26 cellular contexts compared by ENCODE assay signal in the genomic region with DNA sequence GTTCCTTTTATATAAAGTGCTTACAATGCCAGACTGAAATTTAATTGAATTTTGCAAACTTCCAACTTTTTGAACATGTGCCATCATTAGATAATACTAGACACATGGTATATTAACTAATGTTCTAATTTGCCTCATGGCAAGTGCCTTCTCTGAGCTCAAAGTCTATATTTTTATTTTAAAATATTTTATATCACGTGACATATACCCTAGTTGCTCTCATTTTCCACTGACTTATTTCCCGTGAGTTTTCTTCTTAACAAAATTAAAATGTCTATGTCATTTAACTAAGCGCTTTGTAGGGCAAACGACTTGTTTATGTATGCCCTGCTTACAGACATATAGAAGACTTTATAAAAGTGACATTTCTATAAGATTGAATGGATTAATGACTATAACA.
DNase-seq lines count a peak whose midpoint lies in the region; ATAC-seq, FAIRE-seq and TF ChIP-seq lines count a peak whose summit lies in the region.
"Had no signal": no experiment of that assay in that cellular context is flagged by ENCODE, and none has a peak within 500 bp of the region (broad histone marks: within the 10 kb centered on the region; RNA-seq: fewer than 3 reads in every experiment).

No MANE protein-coding gene starts in this region.

- ATAC-seq in HepG2 (no peak), right lobe of liver (no peak), RWPE2 (ENCODE audit: low read depth) (no peak), K562 (no peak), GM18909 (IDR thresholded peaks at IDR 0.05; ENCODE audit: poor library complexity, unreplicated experiment) (no peak)

- H3K4me3 Mint-ChIP-seq in osteocyte (ENCODE audit: unreplicated experiment) (no peak overlapping the region), HFFc6 (no peak overlapping the region)
- H3K4me3 Mint-ChIP-seq: CD14-positive monocyte; CD4-positive, alpha-beta memory T cell; CD4-positive, CD25-positive, alpha-beta regulatory T cell; CD8-positive, alpha-beta memory T cell had no signal

- no peaks in the 10 kb centered on the region for H3K27me3 Mint-ChIP-seq in osteocyte (ENCODE audit: unreplicated experiment)
- no peaks in the 10 kb centered on the region; the same call in none of the 2 replicates for H3K27me3 Mint-ChIP-seq in HFFc6 (ENCODE audit: insufficient read depth)
- H3K27me3 Mint-ChIP-seq: CD4-positive, alpha-beta memory T cell; CD4-positive, CD25-positive, alpha-beta regulatory T cell; CD8-positive, alpha-beta memory T cell had no signal

- CTCF ChIA-PET in HepG2 (lab: Yijun Ruan, JAX; ENCODE audit: low intra/inter-chr PET ratio, low total read pairs) = no interaction called here
- CTCF ChIA-PET in K562 (lab: Yijun Ruan, JAX; ENCODE audit: low intra/inter-chr PET ratio) = no interaction called here

- TF ChIP-seq RAD21 in HepG2 (CRISPR knock-in tag; IDR thresholded peaks at IDR 0.05) (no peak), K562 (CRISPR knock-in tag; conservative IDR thresholded peaks at IDR 0.05 in 1 of 2, IDR thresholded peaks at IDR 0.05 in 1 of 2) (no peak)

- H3K27me3 ChIP-seq in HepG2 (ENCODE audit: control insufficient read depth in 1 of 2, insufficient read depth in 2 of 2, low read length in 2 of 2) (no peaks in the 10 kb centered on the region), right lobe of liver (no peaks in the 10 kb centered on the region), RWPE2 (ENCODE audit: insufficient read depth, poor library complexity, severe bottlenecking) (no peaks in the 10 kb centered on the region), K562 (ENCODE audit: control insufficient read depth in 2 of 2, insufficient read depth in 2 of 2, low read length in 2 of 2) (no peaks in the 10 kb centered on the region)
- H3K27me3 ChIP-seq: BE2C, BLaER1 had no signal

- H3K36me3 Mint-ChIP-seq in osteocyte (ENCODE audit: unreplicated experiment) (no peaks in the 10 kb centered on the region), HFFc6 (ENCODE audit: low read depth) (no peaks in the 10 kb centered on the region)
- H3K36me3 Mint-ChIP-seq: CD14-positive monocyte; CD4-positive, alpha-beta memory T cell; CD4-positive, CD25-positive, alpha-beta regulatory T cell; CD8-positive, alpha-beta memory T cell had no signal

- H3K4me1 ChIP-seq in HepG2 (ENCODE audit: insufficient read depth, low read length) = no peaks in the 10 kb centered on the region
- no peaks in the 10 kb centered on the region for H3K4me1 ChIP-seq in right lobe of liver
- peaks cover 11% of the 10 kb centered on the region for H3K4me1 ChIP-seq in RWPE2 (ENCODE audit: insufficient read depth, poor library complexity, severe bottlenecking)
- no peaks in the 10 kb centered on the region for H3K4me1 ChIP-seq in K562 (replicated peaks in 1 of 2; ENCODE audit: control insufficient read depth in 2 of 2, insufficient read depth in 2 of 2, low read length in 2 of 2)
- H3K4me1 ChIP-seq: BLaER1 had no signal

- H3K4me1 Mint-ChIP-seq in osteocyte (ENCODE audit: unreplicated experiment) = peaks cover 33% of the 10 kb centered on the region
- no peaks in the 10 kb centered on the region for H3K4me1 Mint-ChIP-seq in HFFc6 (ENCODE audit: low read depth)
- H3K4me1 Mint-ChIP-seq: CD14-positive monocyte; CD4-positive, alpha-beta memory T cell; CD4-positive, CD25-positive, alpha-beta regulatory T cell; CD8-positive, alpha-beta memory T cell had no signal

- H2AFZ ChIP-seq in HepG2 (ENCODE audit: low read length) (no peak overlapping the region), K562 (ENCODE audit: low read depth, low read length) (no peak overlapping the region)

- H3K9ac ChIP-seq in HepG2 (ENCODE audit: insufficient read depth, low read depth, low read length) = no peak overlapping the region
- no peak overlapping the region for H3K9ac ChIP-seq in K562 (ENCODE audit: insufficient read depth in 1 of 2, low read depth in 2 of 2, low read length in 2 of 2)
- H3K9ac ChIP-seq: BLaER1 had no signal

- BruUV-seq in HepG2 (replicated peaks; lab: Mats Ljungman, UMichigan) (no TSS peak), K562 (replicated peaks; lab: Mats Ljungman, UMichigan) (no TSS peak)

- H3K36me3 ChIP-seq in HepG2 (replicated peaks in 1 of 2; ENCODE audit: control insufficient read depth in 1 of 2, insufficient read depth in 2 of 2, low read length in 2 of 2) (no peaks in the 10 kb centered on the region), right lobe of liver (no peaks in the 10 kb centered on the region), RWPE2 (ENCODE audit: low read depth) (no peaks in the 10 kb centered on the region), K562 (ENCODE audit: control insufficient read depth, insufficient read depth, low read length) (no peaks in the 10 kb centered on the region)
- H3K36me3 ChIP-seq: BE2C, BLaER1 had no signal

- H3K9me1 ChIP-seq in K562 (ENCODE audit: control insufficient read depth, insufficient read depth, low read length) = no peaks in the 10 kb centered on the region

- in situ Hi-C loops in HepG2 (cut with HindIII; ENCODE audit: extremely low pct_ligation_motif_present, low pct_unique_long_range_greater_than_20kb) (no loop called here), K562 (cut with MboI) (no loop called here)

- H3K9me3 Mint-ChIP-seq in osteocyte (ENCODE audit: unreplicated experiment) = no peaks in the 10 kb centered on the region
- peaks cover 21% of the 10 kb centered on the region for H3K9me3 Mint-ChIP-seq in HFFc6

- H3K27ac Mint-ChIP-seq in osteocyte (ENCODE audit: unreplicated experiment) = peak overlapping the region; percentile 14
- no peak overlapping the region for H3K27ac Mint-ChIP-seq in HFFc6
- H3K27ac Mint-ChIP-seq: CD14-positive monocyte; CD4-positive, alpha-beta memory T cell; CD4-positive, CD25-positive, alpha-beta regulatory T cell; CD8-positive, alpha-beta memory T cell had no signal

- H4K20me1 ChIP-seq in HepG2 (ENCODE audit: insufficient read depth, low read length) = no peaks in the 10 kb centered on the region
- no peaks in the 10 kb centered on the region for H4K20me1 ChIP-seq in K562 (replicated peaks; ENCODE audit: control insufficient read depth, insufficient read depth, low read length)
- H4K20me1 ChIP-seq: BLaER1 had no signal

- H3K27ac ChIP-seq in HepG2 (ENCODE audit: extremely low read length, insufficient read depth, low read length) = no peak overlapping the region
- no peak overlapping the region for H3K27ac ChIP-seq in right lobe of liver
- peak overlapping the region; percentile 15 for H3K27ac ChIP-seq in RWPE2 (ENCODE audit: poor library complexity, severe bottlenecking)
- no peak overlapping the region for H3K27ac ChIP-seq in K562 (ENCODE audit: extremely low read depth, low read depth, low read length)
- H3K27ac ChIP-seq: BLaER1 had no signal

- DNase-seq in HepG2 (ENCODE audit: low spot score) (no peak), right lobe of liver (no peak), RWPE2 (ENCODE audit: low spot score) (no peak), K562 (ENCODE audit: extremely low read depth in 1 of 4, low spot score in 3 of 4) (no peak), osteocyte (ENCODE audit: extremely low spot score, unreplicated experiment) (no peak), HFFc6 (no peak), NCI-H226 (no peak)
- DNase-seq: 8988T; ACHN; BE2C; C1 segment of cervical spinal cord; CD4-positive, alpha-beta memory T cell; CD4-positive, CD25-positive, alpha-beta regulatory T cell; CD8-positive, alpha-beta memory T cell; COR-L47; DMS79 treated with DMSO at 0.1 percent for 48 hours; GF-D8 had no signal

- intact Hi-C loops in HepG2 (cut with micrococcal nuclease; ENCODE audit: unreplicated experiment) (no loop called here), right lobe of liver (cut with DNase I) (no loop called here), K562 (cut with micrococcal nuclease) (no loop called here)

- peaks cover 30% of the 10 kb centered on the region for H3K9me3 ChIP-seq in HepG2 (ENCODE audit: low read length)
- H3K9me3 ChIP-seq in right lobe of liver = no peaks in the 10 kb centered on the region
- H3K9me3 ChIP-seq in RWPE2 (ENCODE audit: severe bottlenecking) = no peaks in the 10 kb centered on the region
- H3K9me3 ChIP-seq in K562 (replicated peaks; ENCODE audit: control insufficient read depth, insufficient read depth, low read depth, low read length) = no peaks in the 10 kb centered on the region
- H3K9me3 ChIP-seq: BE2C, BLaER1 had no signal

- no peak for TF ChIP-seq CTCF in HepG2 (CRISPR knock-in tag; IDR thresholded peaks at IDR 0.05)
- no peak for TF ChIP-seq CTCF in right lobe of liver (IDR thresholded peaks at IDR 0.05)
- no peak for TF ChIP-seq CTCF in RWPE2 (IDR thresholded peaks at IDR 0.05; ENCODE audit: poor library complexity, severe bottlenecking)
- no peak for TF ChIP-seq CTCF in K562 (IDR thresholded peaks at IDR 0.05 in 2 of 3, conservative IDR thresholded peaks at IDR 0.05 in 1 of 3; ENCODE audit: insufficient read depth in 2 of 3, low read depth in 1 of 3, low read length in 3 of 3)
- no peak for TF ChIP-seq CTCF in osteocyte (IDR thresholded peaks at IDR 0.05)
- no peak for TF ChIP-seq CTCF in HFFc6 (IDR thresholded peaks at IDR 0.05)

- TF ChIP-seq EP300 in HepG2 (IDR thresholded peaks at IDR 0.05; ENCODE audit: low read depth in 2 of 2, low read length in 2 of 2) (no peak), HepG2 (CRISPR knock-in tag; IDR thresholded peaks at IDR 0.05; ENCODE audit: borderline replicate concordance) (no peak), K562 (IDR thresholded peaks at IDR 0.05; ENCODE audit: low read length) (no peak)

- no peak for TF ChIP-seq POLR2A in HepG2 (IDR thresholded peaks at IDR 0.05; ENCODE audit: insufficient read depth in 1 of 2, low read depth in 2 of 2, low read length in 2 of 2)
- TF ChIP-seq POLR2A in right lobe of liver (IDR thresholded peaks at IDR 0.05) = no peak
- TF ChIP-seq POLR2A in K562 (conservative IDR thresholded peaks at IDR 0.05) = no peak

- H3K4me2 ChIP-seq in HepG2 (ENCODE audit: low read depth, low read length) = no peak overlapping the region
- H3K4me2 ChIP-seq in K562 (ENCODE audit: insufficient read depth, low read length) = no peak overlapping the region
- H3K4me2 ChIP-seq: BLaER1 had no signal

- FAIRE-seq in HepG2 (lab: Jason Lieb, UNC) (no peak), K562 (lab: Jason Lieb, UNC) (no peak)
- FAIRE-seq: A204.1, D721Med, G401.6, GM12892, GM18507, GM19239 had no signal

- WGBS in HepG2 (ENCODE audit: low lambda C conversion rate) = 3% methylated on average over 4 of the region's 4 CpGs
- WGBS in right lobe of liver (ENCODE audit: insufficient coverage, low coverage, low lambda C conversion rate, missing lambda C conversion rate) = 61% methylated on average over 4 of the region's 4 CpGs
- WGBS in K562 (ENCODE audit: insufficient coverage, low coverage, missing lambda C conversion rate) = 0% methylated on average over 4 of the region's 4 CpGs

- no peak overlapping the region for H3K4me3 ChIP-seq in HepG2 (replicated peaks in 1 of 3; ENCODE audit: insufficient read depth in 1 of 3, low read depth in 2 of 3, low read length in 3 of 3)
- H3K4me3 ChIP-seq in right lobe of liver = no peak overlapping the region
- H3K4me3 ChIP-seq in RWPE2 (ENCODE audit: severe bottlenecking) = no peak overlapping the region
- H3K4me3 ChIP-seq in K562 = no peak overlapping the region
- H3K4me3 ChIP-seq: BLaER1 had no signal

- H3K79me2 ChIP-seq in HepG2 (ENCODE audit: insufficient read depth, low read length) (no peaks in the 10 kb centered on the region), K562 (ENCODE audit: control insufficient read depth, insufficient read depth, low read length) (no peaks in the 10 kb centered on the region)

- POLR2A ChIA-PET in HepG2 (lab: Yijun Ruan, JAX) (no interaction called here), K562 (lab: Yijun Ruan, JAX) (no interaction called here)
